In genomic region chr14:100607611-100607956, GRCh38 we compare ENCODE assay signal across 23 cellular contexts.
"Had no signal": no experiment of that assay in that cellular context is flagged by ENCODE, and none has a peak within 500 bp of the region (broad histone marks: within the 10 kb centered on the region; RNA-seq: fewer than 3 reads in every experiment).

No MANE protein-coding gene starts in this region.

- H3K36me3 ChIP-seq: breast epithelium, esophagus squamous epithelium, gastrocnemius medialis, left lung, neutrophil, pancreas, thyroid gland, WERI-Rb-1 had no signal

- H3K27me3 Mint-ChIP-seq: activated naive CD8-positive, alpha-beta T cell treated with anti-CD3 and anti-CD28 coated beads for 36 hours had no signal

- H3K4me1 Mint-ChIP-seq: activated naive CD8-positive, alpha-beta T cell treated with anti-CD3 and anti-CD28 coated beads for 36 hours; activated T-helper 17 cell treated with anti-CD3 and anti-CD28 coated beads, Interleukin-2, amount 50 U/mL, for 72 hours; T-cell had no signal

- H3K27ac ChIP-seq: breast epithelium, coronary artery, esophagus squamous epithelium, gastrocnemius medialis, left lung, neutrophil, pancreas, thyroid gland, WERI-Rb-1 had no signal

- H3K4me3 Mint-ChIP-seq: activated CD8-positive, alpha-beta T cell treated with anti-CD3 and anti-CD28 coated beads, Interleukin-2, amount 10 ng/mL, durations not matched to agents 7 days and 5 days; activated naive CD8-positive, alpha-beta T cell treated with anti-CD3 and anti-CD28 coated beads for 36 hours; activated T-helper 17 cell treated with anti-CD3 and anti-CD28 coated beads, Interleukin-2, amount 50 U/mL, for 72 hours; naive thymus-derived CD4-positive, alpha-beta T cell; T-cell; T-helper 2 cell treated with Interferon-gamma antibody and Interleukin-4, amounts not matched to agents 5 μg/mL and 100 μg/mL, for 36 hours had no signal

- H3K27me3 ChIP-seq: breast epithelium, neutrophil, pancreas, thyroid gland had no signal

- ATAC-seq: activated CD8-positive, alpha-beta T cell treated with anti-CD3 and anti-CD28 coated beads, Interleukin-2, amount 10 ng/mL, durations not matched to agents 7 days and 5 days; activated T-helper 17 cell treated with anti-CD3 and anti-CD28 coated beads, Interleukin-2, amount 50 U/mL, for 72 hours; gastrocnemius medialis; left lung; naive thymus-derived CD4-positive, alpha-beta T cell; pancreas; T-cell had no signal

- H3K4me3 ChIP-seq: breast epithelium, coronary artery, esophagus squamous epithelium, gastrocnemius medialis, left lung, lung, pancreas, thyroid gland had no signal

- DNase-seq: activated CD4-positive, alpha-beta T cell treated with anti-CD3 and anti-CD28 coated beads, Interleukin-2, amount 50 U/mL, for 1 hour; activated CD4-positive, CD25-positive, alpha-beta regulatory T cell treated with anti-CD3 and anti-CD28 coated beads, Interleukin-2, amount 50 U/mL, for 72 hours; activated CD8-positive, alpha-beta T cell treated with anti-CD3 and anti-CD28 coated beads, Interleukin-2, amount 10 ng/mL, durations not matched to agents 7 days and 5 days; activated naive CD4-positive, alpha-beta T cell treated with Interleukin-2 at 50 U/mL for 16 hours; activated naive CD8-positive, alpha-beta T cell treated with anti-CD3 and anti-CD28 coated beads for 36 hours; esophagus squamous epithelium; gastrocnemius medialis; hippocampal formation; kidney glomerular epithelial cell; left lung; naive thymus-derived CD4-positive, alpha-beta T cell; stimulated activated CD4-positive, alpha-beta T cell treated with anti-CD3 and anti-CD28 coated beads, Interleukin-4, amount 100 ng/mL, for 1 hour; stimulated activated naive CD4-positive, alpha-beta T cell treated with Interleukin-2 at 50 U/mL for 16 hours; T-cell; thyroid gland; WERI-Rb-1 had no signal

- H3K36me3 Mint-ChIP-seq: activated naive CD8-positive, alpha-beta T cell treated with anti-CD3 and anti-CD28 coated beads for 36 hours; T-cell had no signal

- H3K4me1 ChIP-seq: breast epithelium, esophagus squamous epithelium, gastrocnemius medialis, left lung, pancreas, thyroid gland had no signal

- H3K27ac Mint-ChIP-seq: activated CD8-positive, alpha-beta T cell treated with anti-CD3 and anti-CD28 coated beads, Interleukin-2, amount 10 ng/mL, durations not matched to agents 7 days and 5 days; activated naive CD8-positive, alpha-beta T cell treated with anti-CD3 and anti-CD28 coated beads for 36 hours; activated T-helper 17 cell treated with anti-CD3 and anti-CD28 coated beads, Interleukin-2, amount 50 U/mL, for 72 hours; naive thymus-derived CD4-positive, alpha-beta T cell; T-cell; T-helper 2 cell treated with Interferon-gamma antibody and Interleukin-4, amounts not matched to agents 5 μg/mL and 100 μg/mL, for 36 hours had no signal

- H3K9me3 ChIP-seq: breast epithelium, esophagus squamous epithelium, gastrocnemius medialis, left lung, neutrophil, pancreas, thyroid gland had no signal
